23 cellular contexts compared by ENCODE assay signal in the genomic region with DNA sequence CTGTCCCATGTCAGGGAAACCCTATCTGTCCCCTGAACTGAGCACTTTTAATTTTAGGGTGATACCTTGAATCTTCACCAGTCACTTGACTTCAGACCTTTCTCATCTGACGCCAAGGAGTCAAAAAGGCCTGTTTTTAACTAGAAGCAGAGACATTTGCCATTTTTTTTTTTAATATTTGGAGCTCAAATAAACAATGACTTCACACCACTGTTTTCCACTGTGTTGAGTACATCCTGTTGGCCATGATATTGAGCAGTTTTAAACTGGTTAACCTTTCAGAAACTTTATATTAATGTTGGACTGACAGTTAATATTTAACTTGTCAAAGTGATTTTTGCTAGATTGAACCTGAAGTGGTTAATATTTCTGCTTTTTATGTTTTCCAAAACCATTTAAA. TPM values are rescaled to one million over a fixed set of nuclear protein-coding genes. Genes with fewer than 3 reads are reported as not detected.
A peak's percentile ranks its signal among the peaks of the same experiment; 100 is the strongest.
DNase-seq lines count a peak whose midpoint lies in the region; ATAC-seq, FAIRE-seq and TF ChIP-seq lines count a peak whose summit lies in the region.
"Had no signal": no experiment of that assay in that cellular context is flagged by ENCODE, and none has a peak within 500 bp of the region (broad histone marks: within the 10 kb centered on the region; RNA-seq: fewer than 3 reads in every experiment).

No MANE protein-coding gene starts in this region.

- H3K9me3 Mint-ChIP-seq in Caco-2 (ENCODE audit: unreplicated experiment) (no peaks in the 10 kb centered on the region), progenitor cell of endocrine pancreas (ENCODE audit: low read depth) (no peaks in the 10 kb centered on the region)
- H3K9me3 Mint-ChIP-seq: activated T-cell treated with anti-CD3 and anti-CD28 coated beads, Interleukin-2, amount 50 U/mL, for 24 hours; natural killer cell had no signal

- no peak overlapping the region for H3K9ac ChIP-seq in K562 (ENCODE audit: insufficient read depth in 1 of 2, low read depth in 2 of 2, low read length in 2 of 2)
- H3K9ac ChIP-seq: parathyroid adenoma had no signal

- TF ChIP-seq EP300 in K562 (IDR thresholded peaks at IDR 0.05; ENCODE audit: low read length): no peak

- H3K36me3 Mint-ChIP-seq in Caco-2 (ENCODE audit: insufficient read depth, unreplicated experiment) (peaks cover 47% of the 10 kb centered on the region), progenitor cell of endocrine pancreas (ENCODE audit: insufficient read depth) (peaks cover 5% of the 10 kb centered on the region)
- H3K36me3 Mint-ChIP-seq: natural killer cell had no signal

- TF ChIP-seq CTCF in Caco-2 (IDR thresholded peaks at IDR 0.05; ENCODE audit: insufficient read depth in 1 of 2, low read depth in 1 of 2, low read length in 1 of 2, severe bottlenecking in 1 of 2, unreplicated experiment in 1 of 2): no peak
- TF ChIP-seq CTCF in K562 (IDR thresholded peaks at IDR 0.05 in 2 of 3, conservative IDR thresholded peaks at IDR 0.05 in 1 of 3; ENCODE audit: insufficient read depth in 2 of 3, low read depth in 1 of 3, low read length in 3 of 3): no peak
- no peak for TF ChIP-seq CTCF in progenitor cell of endocrine pancreas (IDR thresholded peaks at IDR 0.05; ENCODE audit: unreplicated experiment)
- TF ChIP-seq CTCF in GM10266 (IDR thresholded peaks at IDR 0.05; ENCODE audit: control insufficient read depth, insufficient read depth, low read depth, missing control alignments): no peak

- no peak for TF ChIP-seq POLR2A in K562 (conservative IDR thresholded peaks at IDR 0.05)

- peaks cover 4% of the 10 kb centered on the region for H3K9me1 ChIP-seq in K562 (ENCODE audit: control insufficient read depth, insufficient read depth, low read length)

- H3K27me3 Mint-ChIP-seq in Caco-2 (ENCODE audit: insufficient read depth, unreplicated experiment) (no peaks in the 10 kb centered on the region), progenitor cell of endocrine pancreas (no peaks in the 10 kb centered on the region)
- H3K27me3 Mint-ChIP-seq: activated T-cell treated with anti-CD3 and anti-CD28 coated beads, Interleukin-2, amount 50 U/mL, for 24 hours had no signal

- peaks cover 25% of the 10 kb centered on the region for H3K4me1 Mint-ChIP-seq in Caco-2 (ENCODE audit: low read depth, unreplicated experiment)
- peaks cover 7% of the 10 kb centered on the region for H3K4me1 Mint-ChIP-seq in progenitor cell of endocrine pancreas (ENCODE audit: low read depth)

- H3K4me1 ChIP-seq in Caco-2 (peaks cover 22% of the 10 kb centered on the region), K562 (replicated peaks in 1 of 2; ENCODE audit: control insufficient read depth in 2 of 2, insufficient read depth in 2 of 2, low read length in 2 of 2) (peaks cover 9 to 19% of the 10 kb centered on the region in 2 experiments)
- H3K4me1 ChIP-seq: parathyroid adenoma had no signal

- no peaks in the 10 kb centered on the region for H4K20me1 ChIP-seq in K562 (replicated peaks; ENCODE audit: control insufficient read depth, insufficient read depth, low read length)

- TF ChIP-seq RAD21 in K562 (CRISPR knock-in tag; conservative IDR thresholded peaks at IDR 0.05 in 1 of 2, IDR thresholded peaks at IDR 0.05 in 1 of 2): no peak

- CTCF ChIA-PET in Caco-2 (lab: Charles Lee) (interaction anchor here (1.1 kb wide), 1 partner anchor 44 kb away, joined by 3 read pairs; no protein-coding TSS in a partner anchor), K562 (lab: Yijun Ruan, JAX; ENCODE audit: low intra/inter-chr PET ratio) (no interaction called here)

- 75% methylated on average over 1 of the region's 1 CpG for WGBS in K562 (ENCODE audit: insufficient coverage, low coverage, missing lambda C conversion rate)

- no peak for FAIRE-seq in K562 (lab: Jason Lieb, UNC)

- no peak for DNase-seq in Caco-2
- DNase-seq in K562 (ENCODE audit: extremely low read depth in 1 of 4, low spot score in 3 of 4): no peak
- no peak for DNase-seq in left lobe of liver (ENCODE audit: low spot score)
- DNase-seq in progenitor cell of endocrine pancreas (ENCODE audit: low spot score, unreplicated experiment): no peak
- no peak for DNase-seq in GM10266 (ENCODE audit: extremely low spot score)
- no peak for DNase-seq in stimulated activated naive CD4-positive, alpha-beta T cell treated with Interleukin-2 at 50 U/mL for 16 hours (lab: John Stamatoyannopoulos, UW)
- no peak for DNase-seq in stimulated activated CD4-positive, alpha-beta T cell treated with anti-CD3 and anti-CD28 coated beads, Interleukin-1b, Interleukin-23, amount 100 ng/mL, for 48 hours
- DNase-seq: activated CD4-positive, CD25-positive, alpha-beta regulatory T cell treated with anti-CD3 and anti-CD28 coated beads, Interleukin-2, amount 50 U/mL, for 72 hours; activated gamma-delta T cell treated with Interleukin-2 at 50 U/mL for 16 hours; activated T-cell treated with anti-CD3 and anti-CD28 coated beads, Interleukin-2, amount 50 U/mL, for 24 hours; DMS79; GF-D8; GOT3; KG1; left colon; natural killer cell; NCI-H146; NCI-H2171; NCI-H524; NK-92 treated with Interleukin-12 subunit alpha and Interleukin-12 subunit beta, amount 100 ng/mL, for 24 hours had no signal

- BruUV-seq in Caco-2 (replicated peaks; lab: Mats Ljungman, UMichigan) (no TSS peak), K562 (replicated peaks; lab: Mats Ljungman, UMichigan) (no TSS peak)

- POLR2A ChIA-PET in Caco-2 (lab: Charles Lee): no interaction called here
- POLR2A ChIA-PET in K562 (lab: Yijun Ruan, JAX): interaction anchor here (1.2 to 1.8 kb wide), 2 partner anchors 17 to 39 kb away, joined by 3 to 4 read pairs; no protein-coding TSS in a partner anchor

- peak overlapping the region; percentile 57; the same call in 2 of the 3 replicates for H3K27ac ChIP-seq in K562 (ENCODE audit: extremely low read depth, low read depth, low read length)
- H3K27ac ChIP-seq: parathyroid adenoma had no signal

- in situ Hi-C loops in K562 (cut with MboI): no loop called here

- H3K4me3 Mint-ChIP-seq in Caco-2 (ENCODE audit: unreplicated experiment): no peak overlapping the region
- no peak overlapping the region for H3K4me3 Mint-ChIP-seq in progenitor cell of endocrine pancreas (ENCODE audit: low read depth)
- H3K4me3 Mint-ChIP-seq: activated T-cell treated with anti-CD3 and anti-CD28 coated beads, Interleukin-2, amount 50 U/mL, for 24 hours; natural killer cell had no signal

- H3K4me3 ChIP-seq in Caco-2 (ENCODE audit: low read depth, low read length): no peak overlapping the region
- no peak overlapping the region for H3K4me3 ChIP-seq in K562

- ATAC-seq in K562: no peak
- ATAC-seq in left lobe of liver: peak; percentile 32
- ATAC-seq in GM19023 (IDR thresholded peaks at IDR 0.05; ENCODE audit: unreplicated experiment): no peak
- ATAC-seq: left colon, natural killer cell, Panc1 had no signal

- H3K36me3 ChIP-seq in Caco-2 (ENCODE audit: control insufficient read depth, insufficient read depth, low read length) (no peaks in the 10 kb centered on the region), K562 (ENCODE audit: control insufficient read depth, insufficient read depth, low read length) (0 out of 3 replicates have a peak, but pooled peaks cover 6% of the 10 kb centered on the region)

- H3K9me3 ChIP-seq in Caco-2 (no peaks in the 10 kb centered on the region), K562 (replicated peaks; ENCODE audit: control insufficient read depth, insufficient read depth, low read depth, low read length) (no peaks in the 10 kb centered on the region)

- peaks cover 45% of the 10 kb centered on the region for H3K79me2 ChIP-seq in K562 (ENCODE audit: control insufficient read depth, insufficient read depth, low read length)

- H3K27ac Mint-ChIP-seq in Caco-2 (ENCODE audit: unreplicated experiment) (peak overlapping the region; percentile 56), progenitor cell of endocrine pancreas (peak overlapping the region; percentile 39)
- H3K27ac Mint-ChIP-seq: activated T-cell treated with anti-CD3 and anti-CD28 coated beads, Interleukin-2, amount 50 U/mL, for 24 hours had no signal

- H3K4me2 ChIP-seq in K562 (ENCODE audit: insufficient read depth, low read length): no peak overlapping the region

- H2AFZ ChIP-seq in K562 (ENCODE audit: low read depth, low read length): no peak overlapping the region
- H2AFZ ChIP-seq: parathyroid adenoma had no signal

- no peaks in the 10 kb centered on the region for H3K27me3 ChIP-seq in Caco-2 (replicated peaks; ENCODE audit: control insufficient read depth, insufficient read depth, low read length)
- no peaks in the 10 kb centered on the region for H3K27me3 ChIP-seq in K562 (ENCODE audit: control insufficient read depth in 2 of 2, insufficient read depth in 2 of 2, low read length in 2 of 2)

- intact Hi-C loops in Caco-2 (cut with micrococcal nuclease; ENCODE audit: unreplicated experiment): no loop called here
- intact Hi-C loops in K562 (cut with micrococcal nuclease): no loop called here

RNA-seq across cellular contexts. Expression of a gene that starts 28.2 kb away (rescaled TPM):
- total RNA-seq in Caco-2 (2022) (154 and 177 TPM in 2 replicates), K562 (2014; rRNA removed) (11.7 and 12.1 TPM in 2 replicates), K562 (2014; rRNA removed; fragmentation: Illumina TruSeq; extraction: Trizol) (5.3 and 6.1 TPM in 2 replicates), K562 (2015; rRNA removed; fragmentation: Illumina TruSeq; extraction: Trizol) (8.2 and 9.2 TPM in 2 replicates), K562 (2021) (19.3 and 19.6 TPM in 2 replicates), left lobe of liver (59.6 TPM), progenitor cell of endocrine pancreas (109 and 114 TPM in 2 replicates)
- total RNA-seq in K562 (2011; cell fraction: chromatin; rRNA removed; ENCODE audit: low replicate concordance): 26.7 and 35.3 TPM in 2 replicates
- total RNA-seq in K562 (2011; cell fraction: nucleolus; rRNA removed): 23.9 and 25.5 TPM in 2 replicates
- 30.5 and 35.5 TPM in 2 replicates for total RNA-seq in K562 (2011; cell fraction: nucleoplasm; rRNA removed)
- polyA plus RNA-seq in K562 (2011; rRNA removed) (6.7 and 8.5 TPM in 2 replicates), K562 (2014; fragmentation: Illumina TruSeq; extraction: Trizol) (12.5 and 13.7 TPM in 2 replicates), K562 (2014; fragmentation: Nextera tagmentation; extraction: Ambion mirVana) (under 1 TPM; 0.29 to 0.39 TPM), K562 (2014; rRNA removed) (8.4 and 9.5 TPM in 2 replicates)
- polyA plus RNA-seq in K562 (2011; cell fraction: cytosol; rRNA removed): 6.4 and 8.5 TPM in 2 replicates
- 9.0 and 11.1 TPM in 2 replicates for polyA plus RNA-seq in K562 (2011; cell fraction: nucleus; rRNA removed)
- polyA plus RNA-seq in K562 (2012): 8.6 and 9.6 TPM in 2 replicates
- polyA minus RNA-seq in K562 (2011; rRNA and poly(A)+ RNA removed): 8.8 and 9.0 TPM in 2 replicates
- polyA minus RNA-seq in K562 (2011; cell fraction: cytosol; rRNA and poly(A)+ RNA removed): 9.3 and 12.0 TPM in 2 replicates
- polyA minus RNA-seq in K562 (2011; cell fraction: nucleus; rRNA and poly(A)+ RNA removed): 4.6 and 6.9 TPM in 2 replicates

RNA-seq across cellular contexts. Expression of a gene that starts 56.0 kb away (rescaled TPM):
- total RNA-seq in Caco-2 (2022): 0.77 and 0.93 TPM in 2 replicates
- 0.63 and 2.7 TPM in 2 replicates for total RNA-seq in K562 (2011; cell fraction: chromatin; rRNA removed; ENCODE audit: low replicate concordance)
- total RNA-seq in K562 (2011; cell fraction: nucleolus; rRNA removed): 1.1 and 1.3 TPM in 2 replicates
- 0.99 and 1.2 TPM in 2 replicates for total RNA-seq in K562 (2011; cell fraction: nucleoplasm; rRNA removed)
- 0.57 and 0.64 TPM in 2 replicates for total RNA-seq in K562 (2014; rRNA removed)
- 0.13 and 0.29 TPM in 2 replicates for total RNA-seq in K562 (2014; rRNA removed; fragmentation: Illumina TruSeq; extraction: Trizol)
- total RNA-seq in K562 (2015; rRNA removed; fragmentation: Illumina TruSeq; extraction: Trizol): 0.25 and 0.26 TPM in 2 replicates
- total RNA-seq in K562 (2021): 1.2 and 1.5 TPM in 2 replicates
- 0.05 and 0.10 TPM in 2 replicates for polyA plus RNA-seq in K562 (2011; rRNA removed)
- 0.07 and 0.25 TPM in 2 replicates for polyA plus RNA-seq in K562 (2011; cell fraction: cytosol; rRNA removed)
- polyA plus RNA-seq in K562 (2011; cell fraction: nucleus; rRNA removed): 0.29 and 0.95 TPM in 2 replicates
- polyA plus RNA-seq in K562 (2012): 0.24 and 0.57 TPM in 2 replicates
- polyA plus RNA-seq in K562 (2014; fragmentation: Illumina TruSeq; extraction: Trizol): 0.39 and 0.62 TPM in 2 replicates
- polyA plus RNA-seq in K562 (2014; fragmentation: Nextera tagmentation; extraction: Ambion mirVana): under 1 TPM; 0.03 to 0.06 TPM
- polyA plus RNA-seq in K562 (2014; rRNA removed): 0.54 and 0.58 TPM in 2 replicates
- 0.09 and 0.53 TPM in 2 replicates for polyA minus RNA-seq in K562 (2011; rRNA and poly(A)+ RNA removed)
- 0.57 and 0.64 TPM in 2 replicates for polyA minus RNA-seq in K562 (2011; cell fraction: cytosol; rRNA and poly(A)+ RNA removed)
- polyA minus RNA-seq in K562 (2011; cell fraction: nucleus; rRNA and poly(A)+ RNA removed): 0.33 and 0.40 TPM in 2 replicates
- 0.73 TPM for total RNA-seq in left lobe of liver
- 3.0 and 3.8 TPM in 2 replicates for total RNA-seq in progenitor cell of endocrine pancreas
